Comparison of ENCODE assay signal across 38 cellular contexts in genomic region chr20:52933867-52934266, GRCh38. TPM values are rescaled to one million over a fixed set of nuclear protein-coding genes. Genes with fewer than 3 reads are reported as not detected.
DNase-seq lines count a peak whose midpoint lies in the region; ATAC-seq, FAIRE-seq and TF ChIP-seq lines count a peak whose summit lies in the region.
"Had no signal": no experiment of that assay in that cellular context is flagged by ENCODE, and none has a peak within 500 bp of the region (broad histone marks: within the 10 kb centered on the region; RNA-seq: fewer than 3 reads in every experiment).

No MANE protein-coding gene starts in this region.

- no peaks in the 10 kb centered on the region for H3K9me2 ChIP-seq in neural cell (ENCODE audit: insufficient read depth, low read length)

- no peak for DNase-seq in HepG2 (ENCODE audit: low spot score)
- DNase-seq in right lobe of liver: no peak
- no peak for DNase-seq in neural progenitor cell (ENCODE audit: low spot score)
- DNase-seq in NCI-H2107 treated with DMSO at 0.1 percent for 48 hours (lab: John Stamatoyannopoulos, UW; ENCODE audit: unreplicated experiment): no peak
- no peak for DNase-seq in sciatic nerve (ENCODE audit: low spot score)
- DNase-seq: 8988T; ACHN; AML-193; BE2C; C1 segment of cervical spinal cord; Caco-2; Calu3; CD4-positive, alpha-beta memory T cell; CD4-positive, alpha-beta T cell; CD4-positive, CD25-positive, alpha-beta regulatory T cell; CD8-positive, alpha-beta memory T cell; CD8-positive, alpha-beta T cell; COR-L47; DMS 273 treated with DMSO at 0.1 percent for 48 hours; DMS153; DMS53; DMS79; DMS79 treated with DMSO at 0.1 percent for 48 hours; DND-41; EL had no signal

- 4% methylated on average over 1 of the region's 1 CpG for WGBS in HepG2 (ENCODE audit: low lambda C conversion rate)
- WGBS in right lobe of liver (ENCODE audit: insufficient coverage, low coverage, low lambda C conversion rate, missing lambda C conversion rate): 64% methylated on average over 1 of the region's 1 CpG

- no peaks in the 10 kb centered on the region; a peak in 1 of 5 replicates for H3K27me3 ChIP-seq in HepG2 (ENCODE audit: control insufficient read depth in 1 of 2, insufficient read depth in 2 of 2, low read length in 2 of 2)
- H3K27me3 ChIP-seq in right lobe of liver: no peaks in the 10 kb centered on the region
- H3K27me3 ChIP-seq in neural cell (ENCODE audit: insufficient read depth, low read depth, low read length): no peaks in the 10 kb centered on the region
- H3K27me3 ChIP-seq in neural progenitor cell: no peaks in the 10 kb centered on the region
- H3K27me3 ChIP-seq: BE2C; BLaER1; BLaER1 treated with 17β-estradiol and CSF1 and Interleukin-3, amounts not matched to agents 10 nM and 100 nM had no signal

- no peak overlapping the region for H3K4me2 ChIP-seq in HepG2 (ENCODE audit: low read depth, low read length)
- no peak overlapping the region for H3K4me2 ChIP-seq in neural cell (ENCODE audit: low read length)
- no peak overlapping the region for H3K4me2 ChIP-seq in neural progenitor cell
- H3K4me2 ChIP-seq: A549; BLaER1; BLaER1 treated with 17β-estradiol and CSF1 and Interleukin-3, amounts not matched to agents 10 nM and 100 nM had no signal

- H3K36me3 ChIP-seq in HepG2 (replicated peaks in 1 of 2; ENCODE audit: control insufficient read depth in 1 of 2, insufficient read depth in 2 of 2, low read length in 2 of 2): no peaks in the 10 kb centered on the region
- no peaks in the 10 kb centered on the region for H3K36me3 ChIP-seq in right lobe of liver
- H3K36me3 ChIP-seq in neural cell (ENCODE audit: insufficient read depth, low read length): no peaks in the 10 kb centered on the region
- H3K36me3 ChIP-seq in neural progenitor cell: no peaks in the 10 kb centered on the region
- H3K36me3 ChIP-seq: BE2C; BLaER1; BLaER1 treated with 17β-estradiol and CSF1 and Interleukin-3, amounts not matched to agents 10 nM and 100 nM had no signal

- intact Hi-C loops in HepG2 (cut with micrococcal nuclease; ENCODE audit: unreplicated experiment): no loop called here
- intact Hi-C loops in right lobe of liver (cut with DNase I): no loop called here
- intact Hi-C loops in sciatic nerve (cut with DNase I): no loop called here

- H2AFZ ChIP-seq in HepG2 (ENCODE audit: low read length): no peak overlapping the region
- no peak overlapping the region for H2AFZ ChIP-seq in neural cell (ENCODE audit: low read depth, low read length)
- peak overlapping the region; percentile 31 for H2AFZ ChIP-seq in neural progenitor cell (replicated peaks)

- H3K4me1 Mint-ChIP-seq in neural progenitor cell: peaks cover 4% of the 10 kb centered on the region
- H3K4me1 Mint-ChIP-seq: B cell; CD14-positive monocyte; CD4-positive, alpha-beta memory T cell; CD4-positive, CD25-positive, alpha-beta regulatory T cell; CD8-positive, alpha-beta memory T cell had no signal

- H3K4me3 Mint-ChIP-seq in neural progenitor cell: no peak overlapping the region
- H3K4me3 Mint-ChIP-seq: B cell; CD14-positive monocyte; CD4-positive, alpha-beta memory T cell; CD4-positive, alpha-beta T cell; CD8-positive, alpha-beta memory T cell; CD8-positive, alpha-beta T cell had no signal

- peaks cover 8% of the 10 kb centered on the region for H3K9me3 Mint-ChIP-seq in neural progenitor cell
- H3K9me3 Mint-ChIP-seq: CD8-positive, alpha-beta T cell had no signal

- TF ChIP-seq POLR2A in HepG2 (IDR thresholded peaks at IDR 0.05; ENCODE audit: insufficient read depth in 1 of 2, low read depth in 2 of 2, low read length in 2 of 2) (no peak), right lobe of liver (IDR thresholded peaks at IDR 0.05) (no peak)

- TF ChIP-seq EP300 in HepG2 (IDR thresholded peaks at IDR 0.05; ENCODE audit: low read depth in 2 of 2, low read length in 2 of 2): no peak
- no peak for TF ChIP-seq EP300 in HepG2 (CRISPR knock-in tag; IDR thresholded peaks at IDR 0.05; ENCODE audit: borderline replicate concordance)
- no peak for TF ChIP-seq EP300 in neural cell (conservative IDR thresholded peaks at IDR 0.05; ENCODE audit: poor library complexity, severe bottlenecking)

- CTCF ChIA-PET in HepG2 (lab: Yijun Ruan, JAX; ENCODE audit: low intra/inter-chr PET ratio, low total read pairs): no interaction called here

- no peaks in the 10 kb centered on the region for H3F3A ChIP-seq in neural cell (ENCODE audit: insufficient read depth, low read length, poor library complexity, severe bottlenecking)
- no peaks in the 10 kb centered on the region for H3F3A ChIP-seq in neural progenitor cell (ENCODE audit: low read depth)

- no peaks in the 10 kb centered on the region for H3K27me3 Mint-ChIP-seq in neural progenitor cell (ENCODE audit: insufficient read depth, low read depth)
- H3K27me3 Mint-ChIP-seq: CD4-positive, alpha-beta memory T cell; CD4-positive, alpha-beta T cell; CD4-positive, CD25-positive, alpha-beta regulatory T cell had no signal

- POLR2A ChIA-PET in HepG2 (lab: Yijun Ruan, JAX): no interaction called here

- no peak overlapping the region for H3K9ac ChIP-seq in HepG2 (ENCODE audit: insufficient read depth, low read depth, low read length)
- no peak overlapping the region for H3K9ac ChIP-seq in neural cell (ENCODE audit: low read length)
- H3K9ac ChIP-seq in neural progenitor cell: no peak overlapping the region
- H3K9ac ChIP-seq: BLaER1; BLaER1 treated with 17β-estradiol and CSF1 and Interleukin-3, amounts not matched to agents 10 nM and 100 nM had no signal

- FAIRE-seq in HepG2 (lab: Jason Lieb, UNC): no peak
- FAIRE-seq: A204.1, A549, D721Med had no signal

- H3K27ac Mint-ChIP-seq in neural progenitor cell: no peak overlapping the region
- H3K27ac Mint-ChIP-seq: B cell; CD14-positive monocyte; CD4-positive, alpha-beta memory T cell; CD4-positive, alpha-beta T cell; CD4-positive, CD25-positive, alpha-beta regulatory T cell; CD8-positive, alpha-beta memory T cell; CD8-positive, alpha-beta T cell had no signal

- no peak overlapping the region for H3K4me3 ChIP-seq in HepG2 (replicated peaks in 1 of 3; ENCODE audit: insufficient read depth in 1 of 3, low read depth in 2 of 3, low read length in 3 of 3)
- no peak overlapping the region for H3K4me3 ChIP-seq in right lobe of liver
- H3K4me3 ChIP-seq in neural cell (ENCODE audit: low read length): no peak overlapping the region
- no peak overlapping the region for H3K4me3 ChIP-seq in neural progenitor cell
- H3K4me3 ChIP-seq: A549; BLaER1; BLaER1 treated with 17β-estradiol and CSF1 and Interleukin-3, amounts not matched to agents 10 nM and 100 nM had no signal

- no peaks in the 10 kb centered on the region; the same call in 1 of the 2 replicates for H3K4me1 ChIP-seq in HepG2 (ENCODE audit: insufficient read depth, low read length)
- H3K4me1 ChIP-seq in right lobe of liver: no peaks in the 10 kb centered on the region
- H3K4me1 ChIP-seq in neural progenitor cell: peaks cover 5% of the 10 kb centered on the region
- H3K4me1 ChIP-seq: A549, BE2C, Caco-2 had no signal

- H4K20me1 ChIP-seq in HepG2 (ENCODE audit: insufficient read depth, low read length) (no peaks in the 10 kb centered on the region), neural cell (ENCODE audit: insufficient read depth) (no peaks in the 10 kb centered on the region), neural progenitor cell (ENCODE audit: low read depth) (no peaks in the 10 kb centered on the region)
- H4K20me1 ChIP-seq: BLaER1; BLaER1 treated with 17β-estradiol and CSF1 and Interleukin-3, amounts not matched to agents 10 nM and 100 nM had no signal

- peaks cover 2% of the 10 kb centered on the region for H3K36me3 Mint-ChIP-seq in neural progenitor cell
- H3K36me3 Mint-ChIP-seq: CD14-positive monocyte; CD4-positive, alpha-beta memory T cell; CD4-positive, CD25-positive, alpha-beta regulatory T cell; CD8-positive, alpha-beta memory T cell; CD8-positive, alpha-beta T cell had no signal

- BruUV-seq in HepG2 (replicated peaks; lab: Mats Ljungman, UMichigan): no TSS peak

- H3K27ac ChIP-seq in HepG2 (ENCODE audit: extremely low read length, insufficient read depth, low read length) (no peak overlapping the region), right lobe of liver (no peak overlapping the region), neural cell (ENCODE audit: low read length) (peak overlapping the region; percentile 50), neural progenitor cell (no peak overlapping the region)
- H3K27ac ChIP-seq: 22Rv1; A549; BLaER1; BLaER1 treated with 17β-estradiol and CSF1 and Interleukin-3, amounts not matched to agents 10 nM and 100 nM; C4-2B had no signal

- in situ Hi-C loops in HepG2 (cut with HindIII; ENCODE audit: extremely low pct_ligation_motif_present, low pct_unique_long_range_greater_than_20kb): no loop called here

- no peak for TF ChIP-seq RAD21 in HepG2 (CRISPR knock-in tag; IDR thresholded peaks at IDR 0.05)
- TF ChIP-seq RAD21 in neural cell (conservative IDR thresholded peaks at IDR 0.05): no peak

- TF ChIP-seq CTCF in HepG2 (CRISPR knock-in tag; IDR thresholded peaks at IDR 0.05) (no peak), right lobe of liver (IDR thresholded peaks at IDR 0.05) (no peak), neural cell (IDR thresholded peaks at IDR 0.05; ENCODE audit: poor library complexity, severe bottlenecking) (no peak), neural progenitor cell (IDR thresholded peaks at IDR 0.05) (no peak)

- H3K9me3 ChIP-seq in HepG2 (ENCODE audit: low read length): no peaks in the 10 kb centered on the region
- H3K9me3 ChIP-seq in right lobe of liver: no peaks in the 10 kb centered on the region
- H3K9me3 ChIP-seq in neural cell (ENCODE audit: low read length): no peaks in the 10 kb centered on the region
- H3K9me3 ChIP-seq in neural progenitor cell (ENCODE audit: low read depth): no peaks in the 10 kb centered on the region
- H3K9me3 ChIP-seq: A549, BE2C, BLaER1, Caco-2 had no signal

- no peaks in the 10 kb centered on the region for H3K79me2 ChIP-seq in HepG2 (ENCODE audit: insufficient read depth, low read length)
- H3K79me2 ChIP-seq in neural cell (replicated peaks; ENCODE audit: insufficient read depth, low read length): no peaks in the 10 kb centered on the region
- H3K79me2 ChIP-seq in neural progenitor cell (ENCODE audit: low read depth): no peaks in the 10 kb centered on the region

- no peak for ATAC-seq in HepG2
- no peak for ATAC-seq in right lobe of liver
- ATAC-seq in sciatic nerve: no peak
- ATAC-seq: A549; CD8-positive, alpha-beta T cell had no signal

RNA-seq across cellular contexts. Expression of gene TSHZ2, which starts 38.3 kb away (rescaled TPM):
- total RNA-seq in HepG2 (2016; rRNA removed; fragmentation: Illumina TruSeq; extraction: Trizol) (not detected in 2 replicates), right lobe of liver (10 to 100 TPM; 14.2 to 28.1 (median 21.0) TPM), neural progenitor cell (ENCODE audit: low replicate concordance) (1.8 and 3.9 TPM in 2 replicates), sciatic nerve (33.1 TPM)
- under 0.01 TPM in 1 of 2 replicates, not detected in the other for total RNA-seq in HepG2 (2016; cell fraction: cytosol; rRNA removed; fragmentation: Illumina TruSeq; extraction: Trizol; ENCODE audit: low read depth)
- not detected in 2 replicates for total RNA-seq in HepG2 (2016; cell fraction: insoluble cytoplasmic fraction; rRNA removed; fragmentation: Illumina TruSeq; extraction: Trizol)
- not detected in 2 replicates for total RNA-seq in HepG2 (2016; cell fraction: membrane; rRNA removed; fragmentation: Illumina TruSeq; extraction: Trizol)
- total RNA-seq in HepG2 (2016; cell fraction: nucleus; rRNA removed; fragmentation: Illumina TruSeq; extraction: Trizol): not detected in 2 replicates
- polyA plus RNA-seq in HepG2 (2011; rRNA removed) (0.01 and 0.13 TPM in 2 replicates), neural cell (4.6 and 6.0 TPM in 2 replicates)
- 0.01 and 0.13 TPM in 2 replicates for polyA plus RNA-seq in HepG2 (2011; cell fraction: cytosol; rRNA removed)
- 0.13 and 0.55 TPM in 2 replicates for polyA plus RNA-seq in HepG2 (2011; cell fraction: nucleus; rRNA removed)
- 0.21 and 0.42 TPM in 2 replicates for polyA plus RNA-seq in HepG2 (2012)
- not detected in 2 replicates for polyA plus RNA-seq in HepG2 (2016; cell fraction: cytosol; fragmentation: Illumina TruSeq; extraction: Trizol; ENCODE audit: low read depth)
- polyA plus RNA-seq in HepG2 (2016; cell fraction: insoluble cytoplasmic fraction; fragmentation: Illumina TruSeq; extraction: Trizol; ENCODE audit: low read depth): 0.08 TPM in 1 of 2 replicates, not detected in the other
- polyA plus RNA-seq in HepG2 (2016; cell fraction: membrane; fragmentation: Illumina TruSeq; extraction: Trizol; ENCODE audit: low read depth): not detected in 2 replicates
- not detected in 2 replicates for polyA plus RNA-seq in HepG2 (2016; cell fraction: nucleus; fragmentation: Illumina TruSeq; extraction: Trizol; ENCODE audit: insufficient read depth, low read depth)
- 0.32 and 3.2 TPM in 2 replicates for polyA minus RNA-seq in HepG2 (2011; rRNA and poly(A)+ RNA removed; ENCODE audit: low replicate concordance)
- 0.18 and 0.30 TPM in 2 replicates for polyA minus RNA-seq in HepG2 (2011; cell fraction: cytosol; rRNA and poly(A)+ RNA removed)
- polyA minus RNA-seq in HepG2 (2011; cell fraction: nucleus; rRNA and poly(A)+ RNA removed): 0.52 and 1.7 TPM in 2 replicates
- 39.4 and 52.6 TPM in 2 replicates for polyA minus RNA-seq in neural cell
- total RNA-seq: A172, Calu3 had no signal
- polyA plus RNA-seq: A549, AG04450, BJ, CD14-positive monocyte had no signal
